23 cellular contexts compared by ENCODE assay signal in genomic region chr10:121484401-121484800, GRCh38.
"Had no signal": no experiment of that assay in that cellular context is flagged by ENCODE, and none has a peak within 500 bp of the region (broad histone marks: within the 10 kb centered on the region; RNA-seq: fewer than 3 reads in every experiment).

No MANE protein-coding gene starts in this region.

- H3K36me3 ChIP-seq: breast epithelium had no signal

- H3K4me3 Mint-ChIP-seq: activated CD4-positive, alpha-beta T cell treated with anti-CD3 and anti-CD28 coated beads for 36 hours; activated CD8-positive, alpha-beta T cell treated with anti-CD3 and anti-CD28 coated beads for 36 hours; activated naive CD8-positive, alpha-beta T cell treated with anti-CD3 and anti-CD28 coated beads, Interleukin-2, amount 10 ng/mL, durations not matched to agents 7 days and 5 days; activated T-cell treated with anti-CD3 and anti-CD28 coated beads, Interleukin-2, amount 50 U/mL, for 72 hours; T-helper 17 cell had no signal

- H3K36me3 Mint-ChIP-seq: activated naive CD8-positive, alpha-beta T cell treated with anti-CD3 and anti-CD28 coated beads, Interleukin-2, amount 10 ng/mL, durations not matched to agents 7 days and 5 days had no signal

- H3K4me1 Mint-ChIP-seq: activated CD4-positive, alpha-beta T cell treated with anti-CD3 and anti-CD28 coated beads for 36 hours; activated naive CD8-positive, alpha-beta T cell treated with anti-CD3 and anti-CD28 coated beads, Interleukin-2, amount 10 ng/mL, durations not matched to agents 7 days and 5 days; T-helper 17 cell had no signal

- H3K4me3 ChIP-seq: adrenal gland, breast epithelium had no signal

- ATAC-seq: activated CD4-positive, alpha-beta T cell treated with anti-CD3 and anti-CD28 coated beads for 36 hours; activated CD8-positive, alpha-beta T cell treated with anti-CD3 and anti-CD28 coated beads for 36 hours; activated T-cell treated with anti-CD3 and anti-CD28 coated beads, Interleukin-2, amount 50 U/mL, for 72 hours; T-helper 17 cell had no signal

- H3K27me3 Mint-ChIP-seq: activated CD4-positive, alpha-beta T cell treated with anti-CD3 and anti-CD28 coated beads for 36 hours; activated CD8-positive, alpha-beta T cell treated with anti-CD3 and anti-CD28 coated beads for 36 hours; T-helper 17 cell had no signal

- H3K27ac Mint-ChIP-seq: activated CD4-positive, alpha-beta T cell treated with anti-CD3 and anti-CD28 coated beads for 36 hours; activated CD8-positive, alpha-beta T cell treated with anti-CD3 and anti-CD28 coated beads for 36 hours; activated naive CD8-positive, alpha-beta T cell treated with anti-CD3 and anti-CD28 coated beads, Interleukin-2, amount 10 ng/mL, durations not matched to agents 7 days and 5 days; activated T-cell treated with anti-CD3 and anti-CD28 coated beads, Interleukin-2, amount 50 U/mL, for 72 hours; activated T-helper 2 cell treated with anti-CD3 and anti-CD28 coated beads, Interferon-gamma antibody, Interleukin-2, Interleukin-4, amounts not matched to agents 10 μg/mL and 5 μg/mL and 100 μg/mL, durations not matched to agents 14 hours and 24 hours and 36 hours; T-helper 17 cell had no signal

- DNase-seq: activated CD4-positive, alpha-beta T cell treated with anti-CD3 and anti-CD28 coated beads for 36 hours; activated CD8-positive, alpha-beta memory T cell treated with anti-CD3 and anti-CD28 coated beads, Interleukin-2, amount 50 U/mL, for 4 hours; activated CD8-positive, alpha-beta T cell treated with anti-CD3 and anti-CD28 coated beads for 36 hours; activated gamma-delta T cell treated with Interleukin-2 at 50 U/mL for 16 hours; activated naive CD4-positive, alpha-beta T cell treated with anti-CD3 and anti-CD28 coated beads, Interleukin-2, amount 50 U/mL, for 16 hours; activated naive CD8-positive, alpha-beta T cell treated with anti-CD3 and anti-CD28 coated beads, Interleukin-2, amount 10 ng/mL, durations not matched to agents 7 days and 5 days; activated T-cell treated with anti-CD3 and anti-CD28 coated beads, Interleukin-2, amount 50 U/mL, for 72 hours; adrenal gland; aorta; central memory CD4-positive, alpha-beta T cell; KG1; NCI-H1048; NCI-H146; NCI-H187 treated with DMSO at 0.1 percent for 48 hours; NCI-H2081 treated with DMSO at 0.1 percent for 48 hours; NCI-H446; NCI-H524; SHP77 treated with DMSO at 0.1 percent for 48 hours; T-helper 17 cell; T-helper 9 cell had no signal

- H3K27me3 ChIP-seq: adrenal gland, breast epithelium had no signal

- H3K4me1 ChIP-seq: breast epithelium had no signal

- H3K27ac ChIP-seq: adrenal gland, breast epithelium, VCaP had no signal

- H3K9me3 Mint-ChIP-seq: activated CD8-positive, alpha-beta T cell treated with anti-CD3 and anti-CD28 coated beads for 36 hours; activated naive CD8-positive, alpha-beta T cell treated with anti-CD3 and anti-CD28 coated beads, Interleukin-2, amount 10 ng/mL, durations not matched to agents 7 days and 5 days; activated T-helper 2 cell treated with anti-CD3 and anti-CD28 coated beads, Interferon-gamma antibody, Interleukin-2, Interleukin-4, amounts not matched to agents 10 μg/mL and 5 μg/mL and 100 μg/mL, durations not matched to agents 14 hours and 24 hours and 36 hours had no signal
